Comparison of ENCODE assay signal across 32 cellular contexts in genomic region chr7:155816996-155817395, GRCh38. TPM values are rescaled to one million over a fixed set of nuclear protein-coding genes. Genes with fewer than 3 reads are reported as not detected.
"Had no signal": no experiment of that assay in that cellular context is flagged by ENCODE, and none has a peak within 500 bp of the region (broad histone marks: within the 10 kb centered on the region; RNA-seq: fewer than 3 reads in every experiment).

No MANE protein-coding gene starts in this region.

- H3K27me3 ChIP-seq: right lobe of liver had no signal

- H3K9me3 ChIP-seq: psoas muscle, right lobe of liver, suprapubic skin, thoracic aorta, tibial artery, upper lobe of right lung had no signal

- H2AFZ ChIP-seq: parathyroid adenoma had no signal

- H3K4me3 Mint-ChIP-seq: memory B cell; naive thymus-derived CD4-positive, alpha-beta T cell; natural killer cell treated with Interleukin-12 subunit alpha and Interleukin-12 subunit beta and Interleukin-15 and Interleukin-18, amount 100 ng/mL, for 72 hours; stimulated activated effector memory CD8-positive, alpha-beta T cell treated with anti-CD3 and anti-CD28 coated beads, Interleukin-12 subunit alpha, Interleukin-12 subunit beta, amount 100 ng/mL, for 72 hours; stimulated activated naive CD8-positive, alpha-beta T cell treated with anti-CD3 and anti-CD28 coated beads, Interleukin-15, Interleukin-2, amounts not matched to agents 100 ng/mL and 50 ng/mL, for 24 hours had no signal

- H3K4me3 ChIP-seq: left lung, mucosa of descending colon, psoas muscle, right lobe of liver, smooth muscle cell, suprapubic skin, thoracic aorta, tibial artery, upper lobe of right lung had no signal

- H3K9ac ChIP-seq: parathyroid adenoma had no signal

- ATAC-seq: left colon; left lung; mucosa of descending colon; naive thymus-derived CD4-positive, alpha-beta T cell; natural killer cell treated with Interleukin-12 subunit alpha and Interleukin-12 subunit beta and Interleukin-15 and Interleukin-18, amount 100 ng/mL, for 72 hours; psoas muscle; right lobe of liver; stimulated activated effector memory CD8-positive, alpha-beta T cell treated with anti-CD3 and anti-CD28 coated beads, Interleukin-12 subunit alpha, Interleukin-12 subunit beta, amount 100 ng/mL, for 72 hours; upper lobe of right lung had no signal

- H3K36me3 ChIP-seq: left lung, right lobe of liver, suprapubic skin, thoracic aorta, tibial artery, upper lobe of right lung had no signal

- DNase-seq: head of caudate nucleus; hippocampal formation; left colon; midbrain; mucosa of descending colon; naive thymus-derived CD4-positive, alpha-beta T cell; psoas muscle; stimulated activated CD4-positive, alpha-beta T cell treated with anti-CD3 and anti-CD28 coated beads, Interleukin-12 subunit alpha, Interleukin-12 subunit beta, amount 100 ng/mL, for 4 hours; stimulated activated CD4-positive, alpha-beta T cell treated with anti-CD3 and anti-CD28 coated beads, Interleukin-15, amount 100 ng/mL, for 24 hours; stimulated activated CD4-positive, alpha-beta T cell treated with anti-CD3 and anti-CD28 coated beads, Interleukin-2, amount 100 ng/mL, for 24 hours; stimulated activated CD4-positive, alpha-beta T cell treated with anti-CD3 and anti-CD28 coated beads, Interleukin-4, amount 100 ng/mL, for 1 hour; stimulated activated naive CD4-positive, alpha-beta T cell; tibial artery; trophoblast cell; upper lobe of right lung had no signal

- H3K4me2 ChIP-seq: smooth muscle cell had no signal

- H3K27ac Mint-ChIP-seq: memory B cell; naive thymus-derived CD4-positive, alpha-beta T cell; natural killer cell treated with Interleukin-12 subunit alpha and Interleukin-12 subunit beta and Interleukin-15 and Interleukin-18, amount 100 ng/mL, for 72 hours; stimulated activated effector memory CD8-positive, alpha-beta T cell treated with anti-CD3 and anti-CD28 coated beads, Interleukin-12 subunit alpha, Interleukin-12 subunit beta, amount 100 ng/mL, for 72 hours; stimulated activated naive CD8-positive, alpha-beta T cell treated with anti-CD3 and anti-CD28 coated beads, Interleukin-15, Interleukin-2, amounts not matched to agents 100 ng/mL and 50 ng/mL, for 24 hours had no signal

- FAIRE-seq: keratinocyte, urothelium cell line had no signal

- H3K4me1 ChIP-seq: parathyroid adenoma, psoas muscle had no signal

- H3K27ac ChIP-seq: left lung, parathyroid adenoma, psoas muscle, right lobe of liver, suprapubic skin, thoracic aorta, tibial artery, upper lobe of right lung had no signal

- H3K36me3 Mint-ChIP-seq: memory B cell; natural killer cell treated with Interleukin-12 subunit alpha and Interleukin-12 subunit beta and Interleukin-15 and Interleukin-18, amount 100 ng/mL, for 72 hours; stimulated activated effector memory CD8-positive, alpha-beta T cell treated with anti-CD3 and anti-CD28 coated beads, Interleukin-12 subunit alpha, Interleukin-12 subunit beta, amount 100 ng/mL, for 72 hours had no signal

- H3K9me3 Mint-ChIP-seq: memory B cell; natural killer cell treated with Interleukin-12 subunit alpha and Interleukin-12 subunit beta and Interleukin-15 and Interleukin-18, amount 100 ng/mL, for 72 hours; stimulated activated effector memory CD8-positive, alpha-beta T cell treated with anti-CD3 and anti-CD28 coated beads, Interleukin-12 subunit alpha, Interleukin-12 subunit beta, amount 100 ng/mL, for 72 hours; stimulated activated naive CD8-positive, alpha-beta T cell treated with anti-CD3 and anti-CD28 coated beads, Interleukin-15, Interleukin-2, amounts not matched to agents 100 ng/mL and 50 ng/mL, for 24 hours had no signal

RNA-seq across cellular contexts. Expression of gene SHH, which starts 4.7 kb away (rescaled TPM):
- total RNA-seq: lower leg skin; mesenteric fat pad; naive thymus-derived CD4-positive, alpha-beta T cell; natural killer cell treated with Interleukin-12 subunit alpha and Interleukin-12 subunit beta and Interleukin-15 and Interleukin-18, amount 100 ng/mL, for 72 hours; posterior vena cava; psoas muscle; skeletal muscle tissue; smooth muscle cell; subcutaneous adipose tissue had no signal
- polyA plus RNA-seq: keratinocyte; naive thymus-derived CD4-positive, alpha-beta T cell; smooth muscle cell had no signal
